In genomic region chr15:85750319-85750806, GRCh38 we compare ENCODE assay signal across 11 cellular contexts. TPM values are rescaled to one million over a fixed set of nuclear protein-coding genes. Genes with fewer than 3 reads are reported as not detected.
DNase-seq lines count a peak whose midpoint lies in the region; ATAC-seq and TF ChIP-seq lines count a peak whose summit lies in the region.
"Had no signal": no experiment of that assay in that cellular context is flagged by ENCODE, and none has a peak within 500 bp of the region (broad histone marks: within the 10 kb centered on the region; RNA-seq: fewer than 3 reads in every experiment).

No MANE protein-coding gene starts in this region.

- no peak overlapping the region for H3K4me3 Mint-ChIP-seq in endothelial cell (ENCODE audit: unreplicated experiment)
- no peak overlapping the region for H3K4me3 Mint-ChIP-seq in activated CD4-positive, alpha-beta T cell treated with anti-CD3 and anti-CD28 coated beads, Interleukin-2, amount 10 ng/mL, durations not matched to agents 7 days and 5 days

- peak overlapping the region; percentile 36 for H3K27ac Mint-ChIP-seq in endothelial cell (ENCODE audit: unreplicated experiment)
- H3K27ac Mint-ChIP-seq in activated CD4-positive, alpha-beta T cell treated with anti-CD3 and anti-CD28 coated beads, Interleukin-2, amount 10 ng/mL, durations not matched to agents 7 days and 5 days: no peak overlapping the region

- H3K27me3 ChIP-seq in thyroid gland: no peaks in the 10 kb centered on the region

- WGBS in thyroid gland, 2 donors: 31 to 40% methylated on average over 9 to 13 of the region's 13 CpGs

- H3K4me1 Mint-ChIP-seq in endothelial cell (ENCODE audit: unreplicated experiment): peaks cover 49% of the 10 kb centered on the region
- peaks cover 12% of the 10 kb centered on the region for H3K4me1 Mint-ChIP-seq in activated CD4-positive, alpha-beta T cell treated with anti-CD3 and anti-CD28 coated beads, Interleukin-2, amount 10 ng/mL, durations not matched to agents 7 days and 5 days

- peaks cover 28 to 37% of the 10 kb centered on the region in 2 donors for H3K36me3 ChIP-seq in thyroid gland

- H3K27ac ChIP-seq in thyroid gland: peak overlapping the region; percentile 40 to 71 (median 67)
- H3K27ac ChIP-seq: 22Rv1, neutrophil had no signal

- POLR2A ChIA-PET in activated CD4-positive, alpha-beta T cell treated with anti-CD3 and anti-CD28 coated beads, Interleukin-2, amount 10 ng/mL, durations not matched to agents 7 days and 5 days (lab: Charles Lee): no interaction called here

- CTCF ChIA-PET in activated CD4-positive, alpha-beta T cell treated with anti-CD3 and anti-CD28 coated beads, Interleukin-2, amount 10 ng/mL, durations not matched to agents 7 days and 5 days (lab: Charles Lee): no interaction called here

- no peaks in the 10 kb centered on the region for H3K9me3 ChIP-seq in thyroid gland

- TF ChIP-seq POLR2A in thyroid gland (IDR thresholded peaks at IDR 0.05): no peak

- H3K9me3 Mint-ChIP-seq in endothelial cell (ENCODE audit: unreplicated experiment): no peaks in the 10 kb centered on the region
- no peaks in the 10 kb centered on the region for H3K9me3 Mint-ChIP-seq in activated CD4-positive, alpha-beta T cell treated with anti-CD3 and anti-CD28 coated beads, Interleukin-2, amount 10 ng/mL, durations not matched to agents 7 days and 5 days

- TF ChIP-seq CTCF in endothelial cell (IDR thresholded peaks at IDR 0.05; ENCODE audit: unreplicated experiment) (no peak), thyroid gland (IDR thresholded peaks at IDR 0.05) (no peak)

- intact Hi-C loops in thyroid gland (cut with DNase I): no loop called here

- H3K4me3 ChIP-seq in thyroid gland (replicated peaks in 1 of 3): no peak overlapping the region

- H3K36me3 Mint-ChIP-seq in endothelial cell (ENCODE audit: low read depth, unreplicated experiment): peaks cover 39% of the 10 kb centered on the region
- peaks cover 19% of the 10 kb centered on the region for H3K36me3 Mint-ChIP-seq in activated CD4-positive, alpha-beta T cell treated with anti-CD3 and anti-CD28 coated beads, Interleukin-2, amount 10 ng/mL, durations not matched to agents 7 days and 5 days (ENCODE audit: low read depth)

- peaks cover 37% of the 10 kb centered on the region for H3K27me3 Mint-ChIP-seq in endothelial cell (ENCODE audit: unreplicated experiment)
- H3K27me3 Mint-ChIP-seq in activated CD4-positive, alpha-beta T cell treated with anti-CD3 and anti-CD28 coated beads, Interleukin-2, amount 10 ng/mL, durations not matched to agents 7 days and 5 days: no peaks in the 10 kb centered on the region

- no peak for ATAC-seq in GM18909 (IDR thresholded peaks at IDR 0.05; ENCODE audit: poor library complexity, unreplicated experiment)

- DNase-seq in DMS 273 (lab: John Stamatoyannopoulos, UW; ENCODE audit: unreplicated experiment) (peak; percentile 10), DMS 273 treated with DMSO at 0.1 percent for 48 hours (lab: John Stamatoyannopoulos, UW) (no peak), endothelial cell (ENCODE audit: low spot score) (no peak), midbrain (lab: John Stamatoyannopoulos, UW) (peak; percentile 76), thyroid gland (peak; percentile 80 to 81), NCI-H1105 treated with DMSO at 0.1 percent for 48 hours (lab: John Stamatoyannopoulos, UW) (no peak)
- no peak for DNase-seq in activated CD4-positive, alpha-beta T cell treated with anti-CD3 and anti-CD28 coated beads, Interleukin-2, amount 10 ng/mL, durations not matched to agents 7 days and 5 days
- DNase-seq: activated effector memory CD4-positive, alpha-beta T cell treated with Interleukin-2 at 50 U/mL for 16 hours had no signal

- peaks cover 20 to 33% of the 10 kb centered on the region in 2 donors for H3K4me1 ChIP-seq in thyroid gland

RNA-seq across cellular contexts. Expression of gene KLHL25, which starts 44.4 kb away (rescaled TPM):
- total RNA-seq in endothelial cell (ENCODE audit: unreplicated experiment) (7.4 TPM), thyroid gland (1 to 10 TPM; 4.2 to 8.8 (median 4.8) TPM)
- 1 to 10 TPM; 7.4 to 8.0 TPM for total RNA-seq in activated CD4-positive, alpha-beta T cell treated with anti-CD3 and anti-CD28 coated beads, Interleukin-2, amount 10 ng/mL, durations not matched to agents 7 days and 5 days

Comparison
In these comparisons a context has a peak if more than half of its experiments do, and no peak if none do; other contexts are left out.
1. DNase-seq: peak in DMS 273 (single experiment), midbrain (single experiment) and thyroid gland (2 of 2); none in DMS 273 treated with DMSO at 0.1 percent for 48 hours (single experiment), endothelial cell (single experiment), activated CD4-positive, alpha-beta T cell treated with anti-CD3 and anti-CD28 coated beads, Interleukin-2, amount 10 ng/mL, durations not matched to agents 7 days and 5 days (single experiment) and NCI-H1105 treated with DMSO at 0.1 percent for 48 hours (single experiment).